Comparison of ENCODE assay signal across 9 cellular contexts in genomic region chr1:16420719-16421118, GRCh38. TPM values are rescaled to one million over a fixed set of nuclear protein-coding genes. Genes with fewer than 3 reads are reported as not detected.
DNase-seq lines count a peak whose midpoint lies in the region; ATAC-seq and TF ChIP-seq lines count a peak whose summit lies in the region.
"Had no signal": no experiment of that assay in that cellular context is flagged by ENCODE, and none has a peak within 500 bp of the region (broad histone marks: within the 10 kb centered on the region; RNA-seq: fewer than 3 reads in every experiment).

No MANE protein-coding gene starts in this region.

- no peak overlapping the region for H3K27ac ChIP-seq in KMS-11
- no peak overlapping the region for H3K27ac ChIP-seq in uterus

- ATAC-seq in GM19452 (IDR thresholded peaks at IDR 0.05; ENCODE audit: unreplicated experiment), result peak; percentile 95

- H3K27me3 ChIP-seq in KMS-11 (ENCODE audit: insufficient read depth, low read depth) (peaks cover 38% of the 10 kb centered on the region), uterus (no peaks in the 10 kb centered on the region)

- intact Hi-C loops in activated T-helper 2 cell treated with anti-CD3 and anti-CD28 coated beads, Interferon-gamma antibody, Interleukin-2, Interleukin-4, amounts not matched to agents 10 μg/mL and 5 μg/mL and 100 μg/mL, durations not matched to agents 14 hours and 24 hours and 36 hours (cut with micrococcal nuclease), result no loop called here
- intact Hi-C loops in uterus (cut with DNase I; ENCODE audit: low total_unique reads), result no loop called here

- peak; percentile 70 for DNase-seq in activated T-helper 2 cell treated with anti-CD3 and anti-CD28 coated beads, Interferon-gamma antibody, Interleukin-2, Interleukin-4, amounts not matched to agents 10 μg/mL and 5 μg/mL and 100 μg/mL, durations not matched to agents 14 hours and 24 hours and 36 hours (ENCODE audit: low spot score)
- peak; percentile 56 to 60 for DNase-seq in stimulated activated CD4-positive, alpha-beta T cell treated with anti-CD3 and anti-CD28 coated beads, Interleukin-4, amount 100 ng/mL, for 48 hours (ENCODE audit: low read depth in 2 of 2)
- no peak for DNase-seq in uterus
- DNase-seq in ecto neural progenitor cell (ENCODE audit: low spot score), result no peak
- DNase-seq in NCI-H524 (lab: John Stamatoyannopoulos, UW), result no peak
- DNase-seq in NCI-H1930 (lab: John Stamatoyannopoulos, UW), result no peak

- H3K36me3 ChIP-seq in KMS-11 (ENCODE audit: insufficient read depth) (no peaks in the 10 kb centered on the region), uterus (no peaks in the 10 kb centered on the region)

- H3K79me2 ChIP-seq in KMS-11 (ENCODE audit: insufficient read depth, low read depth), result no peaks in the 10 kb centered on the region

- no peaks in the 10 kb centered on the region for H3K9me3 ChIP-seq in uterus

- no peak overlapping the region for H3K9ac ChIP-seq in KMS-11

- peak overlapping the region; percentile 59 for H3K4me2 ChIP-seq in KMS-11

- H3K4me3 ChIP-seq in KMS-11 (IDR thresholded peaks at IDR 0.05; ENCODE audit: insufficient read depth, low read depth, low read length) (no peak overlapping the region), uterus (no peak overlapping the region)

- H3K4me3 Mint-ChIP-seq in activated T-helper 2 cell treated with anti-CD3 and anti-CD28 coated beads, Interferon-gamma antibody, Interleukin-2, Interleukin-4, amounts not matched to agents 10 μg/mL and 5 μg/mL and 100 μg/mL, durations not matched to agents 14 hours and 24 hours and 36 hours (ENCODE audit: low read depth), result peak overlapping the region; percentile 35

- H3K36me3 Mint-ChIP-seq in activated T-helper 2 cell treated with anti-CD3 and anti-CD28 coated beads, Interferon-gamma antibody, Interleukin-2, Interleukin-4, amounts not matched to agents 10 μg/mL and 5 μg/mL and 100 μg/mL, durations not matched to agents 14 hours and 24 hours and 36 hours (ENCODE audit: low read depth), result no peaks in the 10 kb centered on the region

- no peak for TF ChIP-seq CTCF in KMS-11 (conservative IDR thresholded peaks at IDR 0.05; ENCODE audit: low read depth, low read length)
- no peak for TF ChIP-seq CTCF in uterus (IDR thresholded peaks at IDR 0.05)

- no peak overlapping the region for H2AFZ ChIP-seq in KMS-11 (ENCODE audit: low read depth)

- peaks cover 31% of the 10 kb centered on the region for H3K4me1 Mint-ChIP-seq in activated T-helper 2 cell treated with anti-CD3 and anti-CD28 coated beads, Interferon-gamma antibody, Interleukin-2, Interleukin-4, amounts not matched to agents 10 μg/mL and 5 μg/mL and 100 μg/mL, durations not matched to agents 14 hours and 24 hours and 36 hours (ENCODE audit: low read depth)

- no peak for TF ChIP-seq POLR2A in uterus (IDR thresholded peaks at IDR 0.05)

- H3K9me3 Mint-ChIP-seq in activated T-helper 2 cell treated with anti-CD3 and anti-CD28 coated beads, Interferon-gamma antibody, Interleukin-2, Interleukin-4, amounts not matched to agents 10 μg/mL and 5 μg/mL and 100 μg/mL, durations not matched to agents 14 hours and 24 hours and 36 hours, result no peaks in the 10 kb centered on the region

- H4K20me1 ChIP-seq in KMS-11 (ENCODE audit: insufficient read depth), result no peaks in the 10 kb centered on the region

- H3K27me3 Mint-ChIP-seq in activated T-helper 2 cell treated with anti-CD3 and anti-CD28 coated beads, Interferon-gamma antibody, Interleukin-2, Interleukin-4, amounts not matched to agents 10 μg/mL and 5 μg/mL and 100 μg/mL, durations not matched to agents 14 hours and 24 hours and 36 hours (ENCODE audit: low read depth), result no peaks in the 10 kb centered on the region

- H3K4me1 ChIP-seq in KMS-11 (ENCODE audit: low read depth, poor library complexity, severe bottlenecking) (peaks cover 18% of the 10 kb centered on the region), uterus (no peaks in the 10 kb centered on the region)

- peak overlapping the region; percentile 64 for H3K27ac Mint-ChIP-seq in activated T-helper 2 cell treated with anti-CD3 and anti-CD28 coated beads, Interferon-gamma antibody, Interleukin-2, Interleukin-4, amounts not matched to agents 10 μg/mL and 5 μg/mL and 100 μg/mL, durations not matched to agents 14 hours and 24 hours and 36 hours

RNA-seq across cellular contexts. Expression of gene SPATA21, which starts 16.5 kb away (rescaled TPM):
- not detected in 2 replicates for total RNA-seq in activated T-helper 2 cell treated with anti-CD3 and anti-CD28 coated beads, Interferon-gamma antibody, Interleukin-2, Interleukin-4, amounts not matched to agents 10 μg/mL and 5 μg/mL and 100 μg/mL, durations not matched to agents 14 hours and 24 hours and 36 hours
- under 1 TPM in 1 of 4 donors, not detected in 3; 0.27 TPM for total RNA-seq in uterus
- total RNA-seq: glomerular endothelial cell had no signal

RNA-seq across cellular contexts. Expression of gene NECAP2, which starts 19.8 kb away (rescaled TPM):
- 75.2 and 79.4 TPM in 2 replicates for total RNA-seq in activated T-helper 2 cell treated with anti-CD3 and anti-CD28 coated beads, Interferon-gamma antibody, Interleukin-2, Interleukin-4, amounts not matched to agents 10 μg/mL and 5 μg/mL and 100 μg/mL, durations not matched to agents 14 hours and 24 hours and 36 hours
- 10 to 100 TPM; 36.0 to 60.1 (median 38.6) TPM for total RNA-seq in uterus

RNA-seq across cellular contexts. Expression of gene SZRD1, which starts 53.7 kb away (rescaled TPM):
- 198 TPM in 2 replicates for total RNA-seq in activated T-helper 2 cell treated with anti-CD3 and anti-CD28 coated beads, Interferon-gamma antibody, Interleukin-2, Interleukin-4, amounts not matched to agents 10 μg/mL and 5 μg/mL and 100 μg/mL, durations not matched to agents 14 hours and 24 hours and 36 hours
- total RNA-seq in uterus, result 100 to 1,000 TPM in 1 of 4 donors, 10 to 100 TPM in 3; 24.4 to 126 (median 47.2) TPM

Comparison
In these comparisons a context has a peak if more than half of its experiments do, and no peak if none do; other contexts are left out.
1. DNase-seq: peak in activated T-helper 2 cell treated with anti-CD3 and anti-CD28 coated beads, Interferon-gamma antibody, Interleukin-2, Interleukin-4, amounts not matched to agents 10 μg/mL and 5 μg/mL and 100 μg/mL, durations not matched to agents 14 hours and 24 hours and 36 hours (single experiment) and stimulated activated CD4-positive, alpha-beta T cell treated with anti-CD3 and anti-CD28 coated beads, Interleukin-4, amount 100 ng/mL, for 48 hours (2 of 2); none in uterus (0 of 2), ecto neural progenitor cell (single experiment), NCI-H524 (0 of 2) and NCI-H1930 (0 of 2).